Comparison of ENCODE assay signal across 8 cellular contexts in genomic region chr11:65919151-65920034, GRCh38. TPM values are rescaled to one million over a fixed set of nuclear protein-coding genes. Genes with fewer than 3 reads are reported as not detected.
DNase-seq lines count a peak whose midpoint lies in the region; ATAC-seq and TF ChIP-seq lines count a peak whose summit lies in the region.

DRAP1 (plus strand) TSS chr11:65919426; CDS start chr11:65919502, 76 bp downstream.

- H3K4me2 ChIP-seq in neural progenitor cell: peak within 1 kb of the TSS; percentile 93

- CTCF ChIA-PET in HEK293T (lab: Yijun Ruan, JAX): no interaction called here

- H3K9ac ChIP-seq in neural progenitor cell (peak within 1 kb of the TSS; percentile 89), stomach smooth muscle (ENCODE audit: low read length in 2 of 2) (peak within 1 kb of the TSS; percentile 81 to 97)

- H3K36me3 ChIP-seq in SJSA1 (peaks cover 82% of the 10 kb centered on the region), neural progenitor cell (no peaks in the 10 kb centered on the region), stomach smooth muscle (ENCODE audit: control insufficient read depth in 2 of 2, insufficient read depth in 2 of 2, low read length in 2 of 2) (peaks cover 13 to 14% of the 10 kb centered on the region in 2 donors)

- H3K9me3 ChIP-seq in SJSA1 (replicated peaks): peaks cover 5% of the 10 kb centered on the region; the same call in 1 of the 2 replicates
- H3K9me3 ChIP-seq in neural progenitor cell (ENCODE audit: low read depth): no peaks in the 10 kb centered on the region
- no peaks in the 10 kb centered on the region for H3K9me3 ChIP-seq in stomach smooth muscle (ENCODE audit: control insufficient read depth in 2 of 2, low read length in 2 of 2)

- peak; percentile 79 for ATAC-seq in foreskin keratinocyte

- H3K27ac Mint-ChIP-seq in neural progenitor cell: peak within 1 kb of the TSS; percentile 53

- peaks cover 10% of the 10 kb centered on the region for H3K36me3 Mint-ChIP-seq in neural progenitor cell

- in situ Hi-C loops in G401 (cut with HindIII; ENCODE audit: low sequenced_read_pairs): no loop called here

- H3K27ac ChIP-seq in SJSA1: peak within 1 kb of the TSS; percentile 93
- H3K27ac ChIP-seq in foreskin keratinocyte: peak within 1 kb of the TSS; percentile 75
- no peak within 1 kb of the TSS for H3K27ac ChIP-seq in neural progenitor cell
- peak within 1 kb of the TSS; percentile 92 for H3K27ac ChIP-seq in stomach smooth muscle (ENCODE audit: low read length)

- peak; percentile 33 for TF ChIP-seq CTCF in foreskin keratinocyte (conservative IDR thresholded peaks at IDR 0.05)
- no peak for TF ChIP-seq CTCF in neural progenitor cell (IDR thresholded peaks at IDR 0.05)

- peak within 1 kb of the TSS; percentile 92 for H3K4me3 Mint-ChIP-seq in neural progenitor cell

- H3F3A ChIP-seq in neural progenitor cell (ENCODE audit: low read depth): no peaks in the 10 kb centered on the region

- H3K4me3 ChIP-seq in SJSA1 (peak within 1 kb of the TSS; percentile 94), neural progenitor cell (peak within 1 kb of the TSS; percentile 87), stomach smooth muscle (ENCODE audit: low read length in 2 of 2) (peak within 1 kb of the TSS; percentile 84 to 96)

- H3K4me1 Mint-ChIP-seq in neural progenitor cell: peaks cover 23% of the 10 kb centered on the region

- DNase-seq in G401 (ENCODE audit: low spot score) (peak; percentile 99), HEK293T (ENCODE audit: extremely low spot score) (peak; percentile 99), MV-4-11 (lab: John Stamatoyannopoulos, UW) (peak; percentile 96), SJSA1 (ENCODE audit: low read depth in 1 of 2, low spot score in 2 of 2) (peak; percentile 98 to 100), foreskin keratinocyte (peak; percentile 81 to 91), neural progenitor cell (ENCODE audit: low spot score) (peak; percentile 100)
- peak; percentile 97 to 99 (median 98) for DNase-seq in activated naive CD4-positive, alpha-beta T cell (lab: John Stamatoyannopoulos, UW)

- peaks cover 6% of the 10 kb centered on the region for H3K27me3 Mint-ChIP-seq in neural progenitor cell (ENCODE audit: insufficient read depth, low read depth)

- POLR2A ChIA-PET in HEK293T (lab: Yijun Ruan, JAX): no interaction called here

- H3K9me3 Mint-ChIP-seq in neural progenitor cell: no peaks in the 10 kb centered on the region

- H3K27me3 ChIP-seq in SJSA1 (replicated peaks): no peaks in the 10 kb centered on the region
- H3K27me3 ChIP-seq in foreskin keratinocyte: no peaks in the 10 kb centered on the region
- H3K27me3 ChIP-seq in neural progenitor cell: no peaks in the 10 kb centered on the region
- H3K27me3 ChIP-seq in stomach smooth muscle (ENCODE audit: control insufficient read depth in 1 of 2, insufficient read depth in 2 of 2, low read length in 2 of 2): no peaks in the 10 kb centered on the region

- H3K4me1 ChIP-seq in SJSA1 (replicated peaks) (peaks cover 55% of the 10 kb centered on the region), foreskin keratinocyte (peaks cover 16% of the 10 kb centered on the region), neural progenitor cell (peaks cover 10% of the 10 kb centered on the region), stomach smooth muscle (ENCODE audit: control insufficient read depth, insufficient read depth, low read length) (peaks cover 49% of the 10 kb centered on the region)

- peak within 1 kb of the TSS; percentile 74 for H2AFZ ChIP-seq in neural progenitor cell (replicated peaks)

- peaks cover 21% of the 10 kb centered on the region for H3K79me2 ChIP-seq in neural progenitor cell (ENCODE audit: low read depth)

- H4K20me1 ChIP-seq in neural progenitor cell (ENCODE audit: low read depth): peaks cover 12% of the 10 kb centered on the region

TF ChIP-seq in HEK293T, 16 proteins besides CTCF, POLR2A, EP300 and RAD21:
- no peak for TF ChIP-seq BHLHE40 (IDR thresholded peaks at IDR 0.05; ENCODE audit: borderline replicate concordance)
- TF ChIP-seq CTBP1 (IDR thresholded peaks at IDR 0.05; ENCODE audit: borderline replicate concordance): no peak
- TF ChIP-seq L3MBTL2 (conservative IDR thresholded peaks at IDR 0.05): peak; percentile 42
- TF ChIP-seq SUZ12 (IDR thresholded peaks at IDR 0.05): no peak
- TF ChIP-seq LEF1 (IDR thresholded peaks at IDR 0.05; ENCODE audit: borderline replicate concordance): peak; percentile 86; the same call in 1 of the 2 replicates
- no peak for TF ChIP-seq PKNOX1 (IDR thresholded peaks at IDR 0.05)
- no peak for TF ChIP-seq TARDBP (IDR thresholded peaks at IDR 0.05)
- peak; percentile 89 for TF ChIP-seq ARNT (IDR thresholded peaks at IDR 0.05)
- TF ChIP-seq FOXM1 (IDR thresholded peaks at IDR 0.05; ENCODE audit: borderline replicate concordance): peak; percentile 100
- no peak for TF ChIP-seq ZNF384 (IDR thresholded peaks at IDR 0.05)
- TF ChIP-seq FOXA1 (IDR thresholded peaks at IDR 0.05): no peak
- TF ChIP-seq HDGF (IDR thresholded peaks at IDR 0.05; ENCODE audit: borderline replicate concordance): no peak

RNA-seq across cellular contexts. Expression of gene DRAP1, which starts in this region (rescaled TPM):
- 174 and 179 TPM in 2 replicates for total RNA-seq in G401 (2014; rRNA removed; shearing (Covaris generic))
- total RNA-seq in SJSA1 (2014; rRNA removed; shearing (Covaris generic)): 463 and 527 TPM in 2 replicates
- total RNA-seq in foreskin keratinocyte: 284 and 286 TPM in 2 replicates
- polyA plus RNA-seq in foreskin keratinocyte: 424 and 432 TPM in 2 replicates
- 51.0 and 74.8 TPM in 2 replicates for total RNA-seq in neural progenitor cell (ENCODE audit: low replicate concordance)
